Comparison of ENCODE assay signal across 1 cellular context in genomic region chr20:53960586-53961386, GRCh38.
TF ChIP-seq lines count a peak whose summit lies in the region.

No MANE protein-coding gene starts in this region.

TF ChIP-seq in GM23338, 12 proteins besides CTCF, POLR2A, EP300 and RAD21 (continued from another document):
- TF ChIP-seq, protein P1, sequence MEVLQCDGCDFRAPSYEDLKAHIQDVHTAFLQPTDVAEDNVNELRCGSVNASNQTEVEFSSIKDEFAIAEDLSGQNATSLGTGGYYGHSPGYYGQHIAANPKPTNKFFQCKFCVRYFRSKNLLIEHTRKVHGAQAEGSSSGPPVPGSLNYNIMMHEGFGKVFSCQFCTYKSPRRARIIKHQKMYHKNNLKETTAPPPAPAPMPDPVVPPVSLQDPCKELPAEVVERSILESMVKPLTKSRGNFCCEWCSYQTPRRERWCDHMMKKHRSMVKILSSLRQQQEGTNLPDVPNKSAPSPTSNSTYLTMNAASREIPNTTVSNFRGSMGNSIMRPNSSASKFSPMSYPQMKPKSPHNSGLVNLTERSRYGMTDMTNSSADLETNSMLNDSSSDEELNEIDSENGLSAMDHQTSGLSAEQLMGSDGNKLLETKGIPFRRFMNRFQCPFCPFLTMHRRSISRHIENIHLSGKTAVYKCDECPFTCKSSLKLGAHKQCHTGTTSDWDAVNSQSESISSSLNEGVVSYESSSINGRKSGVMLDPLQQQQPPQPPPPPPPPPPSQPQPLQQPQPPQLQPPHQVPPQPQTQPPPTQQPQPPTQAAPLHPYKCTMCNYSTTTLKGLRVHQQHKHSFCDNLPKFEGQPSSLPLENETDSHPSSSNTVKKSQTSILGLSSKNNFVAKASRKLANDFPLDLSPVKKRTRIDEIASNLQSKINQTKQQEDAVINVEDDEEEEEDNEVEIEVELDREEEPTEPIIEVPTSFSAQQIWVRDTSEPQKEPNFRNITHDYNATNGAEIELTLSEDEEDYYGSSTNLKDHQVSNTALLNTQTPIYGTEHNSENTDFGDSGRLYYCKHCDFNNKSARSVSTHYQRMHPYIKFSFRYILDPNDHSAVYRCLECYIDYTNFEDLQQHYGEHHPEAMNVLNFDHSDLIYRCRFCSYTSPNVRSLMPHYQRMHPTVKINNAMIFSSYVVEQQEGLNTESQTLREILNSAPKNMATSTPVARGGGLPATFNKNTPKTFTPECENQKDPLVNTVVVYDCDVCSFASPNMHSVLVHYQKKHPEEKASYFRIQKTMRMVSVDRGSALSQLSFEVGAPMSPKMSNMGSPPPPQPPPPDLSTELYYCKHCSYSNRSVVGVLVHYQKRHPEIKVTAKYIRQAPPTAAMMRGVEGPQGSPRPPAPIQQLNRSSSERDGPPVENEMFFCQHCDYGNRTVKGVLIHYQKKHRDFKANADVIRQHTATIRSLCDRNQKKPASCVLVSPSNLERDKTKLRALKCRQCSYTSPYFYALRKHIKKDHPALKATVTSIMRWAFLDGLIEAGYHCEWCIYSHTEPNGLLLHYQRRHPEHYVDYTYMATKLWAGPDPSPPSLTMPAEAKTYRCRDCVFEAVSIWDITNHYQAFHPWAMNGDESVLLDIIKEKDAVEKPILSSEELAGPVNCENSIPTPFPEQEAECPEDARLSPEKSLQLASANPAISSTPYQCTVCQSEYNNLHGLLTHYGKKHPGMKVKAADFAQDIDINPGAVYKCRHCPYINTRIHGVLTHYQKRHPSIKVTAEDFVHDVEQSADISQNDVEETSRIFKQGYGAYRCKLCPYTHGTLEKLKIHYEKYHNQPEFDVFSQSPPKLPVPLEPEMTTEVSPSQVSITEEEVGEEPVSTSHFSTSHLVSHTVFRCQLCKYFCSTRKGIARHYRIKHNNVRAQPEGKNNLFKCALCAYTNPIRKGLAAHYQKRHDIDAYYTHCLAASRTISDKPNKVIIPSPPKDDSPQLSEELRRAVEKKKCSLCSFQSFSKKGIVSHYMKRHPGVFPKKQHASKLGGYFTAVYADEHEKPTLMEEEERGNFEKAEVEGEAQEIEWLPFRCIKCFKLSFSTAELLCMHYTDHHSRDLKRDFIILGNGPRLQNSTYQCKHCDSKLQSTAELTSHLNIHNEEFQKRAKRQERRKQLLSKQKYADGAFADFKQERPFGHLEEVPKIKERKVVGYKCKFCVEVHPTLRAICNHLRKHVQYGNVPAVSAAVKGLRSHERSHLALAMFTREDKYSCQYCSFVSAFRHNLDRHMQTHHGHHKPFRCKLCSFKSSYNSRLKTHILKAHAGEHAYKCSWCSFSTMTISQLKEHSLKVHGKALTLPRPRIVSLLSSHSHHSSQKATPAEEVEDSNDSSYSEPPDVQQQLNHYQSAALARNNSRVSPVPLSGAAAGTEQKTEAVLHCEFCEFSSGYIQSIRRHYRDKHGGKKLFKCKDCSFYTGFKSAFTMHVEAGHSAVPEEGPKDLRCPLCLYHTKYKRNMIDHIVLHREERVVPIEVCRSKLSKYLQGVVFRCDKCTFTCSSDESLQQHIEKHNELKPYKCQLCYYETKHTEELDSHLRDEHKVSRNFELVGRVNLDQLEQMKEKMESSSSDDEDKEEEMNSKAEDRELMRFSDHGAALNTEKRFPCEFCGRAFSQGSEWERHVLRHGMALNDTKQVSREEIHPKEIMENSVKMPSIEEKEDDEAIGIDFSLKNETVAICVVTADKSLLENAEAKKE (CRISPR knock-in tag; IDR thresholded peaks at IDR 0.05), result no peak
- TF ChIP-seq POLR2AphosphoS5 (IDR thresholded peaks at IDR 0.05; ENCODE audit: low read depth) (no peak), CREB1 (CRISPR knock-in tag; IDR thresholded peaks at IDR 0.05; ENCODE audit: low read depth) (no peak), ZNF114 (CRISPR knock-in tag; IDR thresholded peaks at IDR 0.05) (no peak), STAT1 (IDR thresholded peaks at IDR 0.05; ENCODE audit: unreplicated experiment) (no peak)
- TF ChIP-seq, protein P2, sequence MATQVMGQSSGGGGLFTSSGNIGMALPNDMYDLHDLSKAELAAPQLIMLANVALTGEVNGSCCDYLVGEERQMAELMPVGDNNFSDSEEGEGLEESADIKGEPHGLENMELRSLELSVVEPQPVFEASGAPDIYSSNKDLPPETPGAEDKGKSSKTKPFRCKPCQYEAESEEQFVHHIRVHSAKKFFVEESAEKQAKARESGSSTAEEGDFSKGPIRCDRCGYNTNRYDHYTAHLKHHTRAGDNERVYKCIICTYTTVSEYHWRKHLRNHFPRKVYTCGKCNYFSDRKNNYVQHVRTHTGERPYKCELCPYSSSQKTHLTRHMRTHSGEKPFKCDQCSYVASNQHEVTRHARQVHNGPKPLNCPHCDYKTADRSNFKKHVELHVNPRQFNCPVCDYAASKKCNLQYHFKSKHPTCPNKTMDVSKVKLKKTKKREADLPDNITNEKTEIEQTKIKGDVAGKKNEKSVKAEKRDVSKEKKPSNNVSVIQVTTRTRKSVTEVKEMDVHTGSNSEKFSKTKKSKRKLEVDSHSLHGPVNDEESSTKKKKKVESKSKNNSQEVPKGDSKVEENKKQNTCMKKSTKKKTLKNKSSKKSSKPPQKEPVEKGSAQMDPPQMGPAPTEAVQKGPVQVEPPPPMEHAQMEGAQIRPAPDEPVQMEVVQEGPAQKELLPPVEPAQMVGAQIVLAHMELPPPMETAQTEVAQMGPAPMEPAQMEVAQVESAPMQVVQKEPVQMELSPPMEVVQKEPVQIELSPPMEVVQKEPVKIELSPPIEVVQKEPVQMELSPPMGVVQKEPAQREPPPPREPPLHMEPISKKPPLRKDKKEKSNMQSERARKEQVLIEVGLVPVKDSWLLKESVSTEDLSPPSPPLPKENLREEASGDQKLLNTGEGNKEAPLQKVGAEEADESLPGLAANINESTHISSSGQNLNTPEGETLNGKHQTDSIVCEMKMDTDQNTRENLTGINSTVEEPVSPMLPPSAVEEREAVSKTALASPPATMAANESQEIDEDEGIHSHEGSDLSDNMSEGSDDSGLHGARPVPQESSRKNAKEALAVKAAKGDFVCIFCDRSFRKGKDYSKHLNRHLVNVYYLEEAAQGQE (IDR thresholded peaks at IDR 0.05; ENCODE audit: unreplicated experiment), result no peak
